In genomic region chr6:84061174-84061573, GRCh38 we compare ENCODE assay signal across 20 cellular contexts. TPM values are rescaled to one million over a fixed set of nuclear protein-coding genes. Genes with fewer than 3 reads are reported as not detected.
A peak's percentile ranks its signal among the peaks of the same experiment; 100 is the strongest.
DNase-seq lines count a peak whose midpoint lies in the region; ATAC-seq, FAIRE-seq and TF ChIP-seq lines count a peak whose summit lies in the region.
"Had no signal": no experiment of that assay in that cellular context is flagged by ENCODE, and none has a peak within 500 bp of the region (broad histone marks: within the 10 kb centered on the region; RNA-seq: fewer than 3 reads in every experiment).

No MANE protein-coding gene starts in this region.

- FAIRE-seq in K562 (lab: Jason Lieb, UNC): no peak
- no peak for FAIRE-seq in urothelium cell line (lab: Jason Lieb, UNC)
- FAIRE-seq: A549, HTR-8/SVneo had no signal

- peak; percentile 57 for DNase-seq in GM23248
- DNase-seq in K562 (ENCODE audit: extremely low read depth in 1 of 4, low spot score in 3 of 4): no peak
- DNase-seq in iris pigment epithelial cell (ENCODE audit: low read depth): peak; percentile 10
- no peak for DNase-seq in thoracic aorta (ENCODE audit: low spot score)
- DNase-seq in SIG-M5 treated with dmso at 0.1 percent for 504 hours (lab: John Stamatoyannopoulos, UW; ENCODE audit: unreplicated experiment): no peak
- DNase-seq in urothelium cell line (ENCODE audit: low spot score): no peak
- DNase-seq: CD4-positive, alpha-beta T cell; DMS79; GOT3; Karpas-422; MV-4-11; NCI-H1105 treated with DMSO at 0.1 percent for 48 hours; NCI-H526 had no signal

- no TSS peak for BruUV-seq in K562 (replicated peaks; lab: Mats Ljungman, UMichigan)

- H3K9ac ChIP-seq in GM23248 (no peak overlapping the region), K562 (ENCODE audit: insufficient read depth in 1 of 2, low read depth in 2 of 2, low read length in 2 of 2) (no peak overlapping the region)
- H3K9ac ChIP-seq: BLaER1 had no signal

- H3K27ac ChIP-seq in GM23248: no peak overlapping the region
- H3K27ac ChIP-seq in K562 (ENCODE audit: extremely low read depth, low read depth, low read length): no peak overlapping the region
- H3K27ac ChIP-seq in thoracic aorta: peak overlapping the region; percentile 1 to 20
- H3K27ac ChIP-seq: A549, BLaER1 had no signal

- POLR2A ChIA-PET in K562 (lab: Yijun Ruan, JAX): interaction anchor here (1.7 to 2.2 kb wide), 2 partner anchors 9 to 14 kb away, joined by 9 read pairs; no protein-coding TSS in a partner anchor

- in situ Hi-C loops in GM23248 (cut with MboI): no loop called here
- in situ Hi-C loops in K562 (cut with MboI): no loop called here

- TF ChIP-seq RAD21 in K562 (CRISPR knock-in tag; conservative IDR thresholded peaks at IDR 0.05 in 1 of 2, IDR thresholded peaks at IDR 0.05 in 1 of 2): no peak

- no peak overlapping the region for H2AFZ ChIP-seq in GM23248
- no peak overlapping the region for H2AFZ ChIP-seq in K562 (ENCODE audit: low read depth, low read length)

- H3K79me2 ChIP-seq in GM23248 (ENCODE audit: insufficient read depth) (no peaks in the 10 kb centered on the region), K562 (ENCODE audit: control insufficient read depth, insufficient read depth, low read length) (no peaks in the 10 kb centered on the region)

- CTCF ChIA-PET in K562 (lab: Yijun Ruan, JAX; ENCODE audit: low intra/inter-chr PET ratio): no interaction called here

- TF ChIP-seq CTCF in K562 (IDR thresholded peaks at IDR 0.05 in 2 of 3, conservative IDR thresholded peaks at IDR 0.05 in 1 of 3; ENCODE audit: insufficient read depth in 2 of 3, low read depth in 1 of 3, low read length in 3 of 3) (no peak), thoracic aorta (IDR thresholded peaks at IDR 0.05) (no peak)

- H3K9me2 ChIP-seq in GM23248 (ENCODE audit: insufficient read depth): no peaks in the 10 kb centered on the region

- no peaks in the 10 kb centered on the region for H3K9me1 ChIP-seq in K562 (ENCODE audit: control insufficient read depth, insufficient read depth, low read length)

- no peak overlapping the region for H3K4me3 ChIP-seq in GM23248
- no peak overlapping the region for H3K4me3 ChIP-seq in K562
- no peak overlapping the region for H3K4me3 ChIP-seq in thoracic aorta
- H3K4me3 ChIP-seq: A549, BLaER1 had no signal

- intact Hi-C loops in K562 (cut with micrococcal nuclease): loop anchor here (5.0 kb wide), 1 partner anchor 169 kb away; no protein-coding TSS in a partner anchor

- no peaks in the 10 kb centered on the region for H3K9me3 ChIP-seq in GM23248 (ENCODE audit: low read depth)
- no peaks in the 10 kb centered on the region for H3K9me3 ChIP-seq in K562 (replicated peaks; ENCODE audit: control insufficient read depth, insufficient read depth, low read depth, low read length)
- no peaks in the 10 kb centered on the region for H3K9me3 ChIP-seq in thoracic aorta
- H3K9me3 ChIP-seq: A549, BLaER1 had no signal

- TF ChIP-seq POLR2A in K562 (conservative IDR thresholded peaks at IDR 0.05): no peak

- H3K36me3 ChIP-seq in GM23248 (ENCODE audit: low read depth) (no peaks in the 10 kb centered on the region), K562 (ENCODE audit: control insufficient read depth, insufficient read depth, low read length) (peaks cover 4% of the 10 kb centered on the region; the same call in 2 of the 3 replicates), thoracic aorta (peaks cover 18% of the 10 kb centered on the region)
- H3K36me3 ChIP-seq: BLaER1 had no signal

- H3K4me2 ChIP-seq in GM23248 (ENCODE audit: unreplicated experiment) (no peak overlapping the region), K562 (ENCODE audit: insufficient read depth, low read length) (no peak overlapping the region)
- H3K4me2 ChIP-seq: A549, BLaER1 had no signal

- no peaks in the 10 kb centered on the region for H3K27me3 ChIP-seq in GM23248 (replicated peaks; ENCODE audit: insufficient read depth)
- no peaks in the 10 kb centered on the region for H3K27me3 ChIP-seq in K562 (ENCODE audit: control insufficient read depth in 2 of 2, insufficient read depth in 2 of 2, low read length in 2 of 2)
- no peaks in the 10 kb centered on the region for H3K27me3 ChIP-seq in thoracic aorta (replicated peaks; ENCODE audit: insufficient read depth)
- H3K27me3 ChIP-seq: BLaER1 had no signal

- H3F3A ChIP-seq in GM23248 (ENCODE audit: insufficient read depth): 0 out of 2 replicates have a peak, but pooled peaks cover 3% of the 10 kb centered on the region

- H4K20me1 ChIP-seq in GM23248 (ENCODE audit: insufficient read depth): no peaks in the 10 kb centered on the region
- no peaks in the 10 kb centered on the region for H4K20me1 ChIP-seq in K562 (replicated peaks; ENCODE audit: control insufficient read depth, insufficient read depth, low read length)
- H4K20me1 ChIP-seq: BLaER1 had no signal

- no peak for TF ChIP-seq EP300 in K562 (IDR thresholded peaks at IDR 0.05; ENCODE audit: low read length)

- H3K4me1 ChIP-seq in GM23248 (ENCODE audit: insufficient read depth): peaks cover 4% of the 10 kb centered on the region; the same call in 1 of the 2 replicates
- peaks cover 0 to 27% of the 10 kb centered on the region in 2 experiments; a peak in 4 of 5 replicates for H3K4me1 ChIP-seq in K562 (replicated peaks in 1 of 2; ENCODE audit: control insufficient read depth in 2 of 2, insufficient read depth in 2 of 2, low read length in 2 of 2)
- H3K4me1 ChIP-seq in thoracic aorta (ENCODE audit: control insufficient read depth in 1 of 2, low read depth in 2 of 2): peaks cover 14 to 45% of the 10 kb centered on the region in 2 donors
- H3K4me1 ChIP-seq: A549, BLaER1 had no signal

- no peak for ATAC-seq in K562
- no peak for ATAC-seq in thoracic aorta (ENCODE audit: insufficient number of reproducible peaks, low FRiP score, low read depth)
- no peak for ATAC-seq in SK-N-SH treated with all-trans-retinoic acid at 6 μM for 48 hours
- ATAC-seq: A549, HCT116, Right ventricle myocardium inferior had no signal

TF ChIP-seq in K562, 482 proteins besides CTCF, POLR2A, EP300 and RAD21 (continues in another document):
- TF ChIP-seq ZNF316 (IDR thresholded peaks at IDR 0.05) (peak; percentile 45), C11orf30 (IDR thresholded peaks at IDR 0.05; ENCODE audit: low read depth) (peak; percentile 20; the same call in 1 of the 2 replicates)

TF ChIP-seq in SK-N-SH treated with all-trans-retinoic acid at 6 μM for 48 hours, 23 proteins besides CTCF, POLR2A, EP300 and RAD21:
- TF ChIP-seq GLIS3 (CRISPR knock-in tag; IDR thresholded peaks at IDR 0.05) (no peak), ZNF565 (CRISPR knock-in tag; conservative IDR thresholded peaks at IDR 0.05; ENCODE audit: low read depth) (no peak), ZC3H10 (CRISPR knock-in tag; IDR thresholded peaks at IDR 0.05) (no peak), TCF4 (CRISPR knock-in tag; IDR thresholded peaks at IDR 0.05; ENCODE audit: borderline replicate concordance) (no peak), CSRNP3 (CRISPR knock-in tag; IDR thresholded peaks at IDR 0.05) (no peak), ZNF70 (CRISPR knock-in tag; IDR thresholded peaks at IDR 0.05) (no peak), OSR1 (CRISPR knock-in tag; IDR thresholded peaks at IDR 0.05) (no peak), ARNTL (CRISPR knock-in tag; IDR thresholded peaks at IDR 0.05; ENCODE audit: borderline replicate concordance, low read depth) (no peak), RARB (CRISPR knock-in tag; IDR thresholded peaks at IDR 0.05) (no peak), PPARA (CRISPR knock-in tag; IDR thresholded peaks at IDR 0.05; ENCODE audit: borderline replicate concordance) (no peak), SNAI2 (CRISPR knock-in tag; IDR thresholded peaks at IDR 0.05) (no peak)

RNA-seq across cellular contexts. Expression of gene MRAP2, which starts 27.6 kb away (rescaled TPM):
- total RNA-seq in GM23248 (2014; rRNA removed; shearing (Covaris generic)): 0.89 and 1.3 TPM in 2 replicates
- polyA plus RNA-seq in GM23248 (2016; fragmentation: Nextera tagmentation; extraction: Ambion mirVana) (0.96 and 1.1 TPM in 2 replicates), K562 (2011; rRNA removed) (30.7 and 38.9 TPM in 2 replicates), K562 (2014; fragmentation: Illumina TruSeq; extraction: Trizol) (10.9 and 12.1 TPM in 2 replicates), K562 (2014; fragmentation: Nextera tagmentation; extraction: Ambion mirVana) (1 to 10 TPM; 5.9 to 6.8 TPM), K562 (2014; rRNA removed) (8.0 and 9.3 TPM in 2 replicates)
- 18.1 and 18.7 TPM in 2 replicates for total RNA-seq in K562 (2011; cell fraction: chromatin; rRNA removed; ENCODE audit: low replicate concordance)
- 15.3 and 20.5 TPM in 2 replicates for total RNA-seq in K562 (2011; cell fraction: nucleolus; rRNA removed)
- 27.9 and 37.3 TPM in 2 replicates for total RNA-seq in K562 (2011; cell fraction: nucleoplasm; rRNA removed)
- total RNA-seq in K562 (2014; rRNA removed) (7.8 and 8.6 TPM in 2 replicates), K562 (2014; rRNA removed; fragmentation: Illumina TruSeq; extraction: Trizol) (12.0 and 15.3 TPM in 2 replicates), K562 (2015; rRNA removed; fragmentation: Illumina TruSeq; extraction: Trizol) (11.8 and 12.6 TPM in 2 replicates), K562 (2021) (7.4 and 8.7 TPM in 2 replicates), thoracic aorta (100 to 1,000 TPM in 1 of 2 donors, 10 to 100 TPM in 1; 67.5 to 104 TPM)
- polyA plus RNA-seq in K562 (2011; cell fraction: cytosol; rRNA removed): 16.6 and 27.0 TPM in 2 replicates
- polyA plus RNA-seq in K562 (2011; cell fraction: nucleus; rRNA removed): 8.4 and 14.0 TPM in 2 replicates
- polyA plus RNA-seq in K562 (2012): 7.1 and 10.8 TPM in 2 replicates
- polyA minus RNA-seq in K562 (2011; rRNA and poly(A)+ RNA removed): 26.8 and 27.7 TPM in 2 replicates
- 5.2 and 13.0 TPM in 2 replicates for polyA minus RNA-seq in K562 (2011; cell fraction: cytosol; rRNA and poly(A)+ RNA removed)
- polyA minus RNA-seq in K562 (2011; cell fraction: nucleus; rRNA and poly(A)+ RNA removed): 4.0 and 5.1 TPM in 2 replicates
- total RNA-seq: CD4-positive, alpha-beta T cell; Right ventricle myocardium inferior had no signal
- polyA plus RNA-seq: IgD-negative memory B cell had no signal

Comparison
In these comparisons a context has a peak if more than half of its experiments do, and no peak if none do; other contexts are left out.
1. DNase-seq: peak in GM23248 (single experiment) and iris pigment epithelial cell (single experiment); none in K562 (0 of 4), thoracic aorta (single experiment), SIG-M5 treated with dmso at 0.1 percent for 504 hours (single experiment) and urothelium cell line (single experiment).
2. H3K27ac ChIP-seq: peak in thoracic aorta (2 of 2); none in GM23248 (single experiment) and K562 (single experiment).